In genomic region chr22:17563936-17564391, GRCh38 we compare ENCODE assay signal across 1 cellular context.
TF ChIP-seq lines count a peak whose summit lies in the region.

No MANE protein-coding gene starts in this region.

TF ChIP-seq in SK-N-SH treated with all-trans-retinoic acid at 6 μM for 48 hours, 23 proteins besides CTCF, POLR2A, EP300 and RAD21 (continued from another document):
- TF ChIP-seq TSHZ2 (CRISPR knock-in tag; IDR thresholded peaks at IDR 0.05) (no peak), TOX (CRISPR knock-in tag; IDR thresholded peaks at IDR 0.05; ENCODE audit: borderline replicate concordance) (no peak), SNAI2 (CRISPR knock-in tag; IDR thresholded peaks at IDR 0.05) (no peak), RARB (CRISPR knock-in tag; IDR thresholded peaks at IDR 0.05) (no peak), GLIS3 (CRISPR knock-in tag; IDR thresholded peaks at IDR 0.05) (no peak), ZNF70 (CRISPR knock-in tag; IDR thresholded peaks at IDR 0.05) (no peak), ZNF565 (CRISPR knock-in tag; conservative IDR thresholded peaks at IDR 0.05; ENCODE audit: low read depth) (no peak), OSR1 (CRISPR knock-in tag; IDR thresholded peaks at IDR 0.05) (no peak), PPARA (CRISPR knock-in tag; IDR thresholded peaks at IDR 0.05; ENCODE audit: borderline replicate concordance) (no peak), BACH2 (CRISPR knock-in tag; IDR thresholded peaks at IDR 0.05; ENCODE audit: borderline replicate concordance) (no peak), ISL1 (CRISPR knock-in tag; IDR thresholded peaks at IDR 0.05) (no peak), CSDC2 (CRISPR knock-in tag; IDR thresholded peaks at IDR 0.05) (no peak), ZFP30 (CRISPR knock-in tag; IDR thresholded peaks at IDR 0.05) (no peak)
TF ChIP-seq in SK-N-SH treated with all-trans-retinoic acid at 6 μM for 48 hours: peak in this region for 0.
